Comparison of ENCODE assay signal across 17 cellular contexts in genomic region chr5:4580772-4581171, GRCh38.
"Had no signal": no experiment of that assay in that cellular context is flagged by ENCODE, and none has a peak within 500 bp of the region (broad histone marks: within the 10 kb centered on the region; RNA-seq: fewer than 3 reads in every experiment).

No MANE protein-coding gene starts in this region.

- H3K4me1 Mint-ChIP-seq: endodermal cell, nephron had no signal

- H3K27ac Mint-ChIP-seq: endodermal cell, nephron had no signal

- DNase-seq: dermis blood vessel endothelial cell; effector CD4-positive, alpha-beta T cell; endodermal cell; erythroblast; foreskin keratinocyte; left colon; left ventricle myocardium superior; mesenchymal stem cell; midbrain; posterior cingulate gyrus; small intestine; stimulated activated CD4-positive, alpha-beta T cell treated with anti-CD3 and anti-CD28 coated beads, Interleukin-12 subunit alpha, Interleukin-12 subunit beta, amount 100 ng/mL, for 4 hours; stimulated activated naive CD4-positive, alpha-beta T cell; thyroid gland had no signal

- H3K4me3 Mint-ChIP-seq: endodermal cell, nephron had no signal

- ATAC-seq: foreskin keratinocyte, left colon, left ventricle myocardium superior had no signal

- H3K9me3 Mint-ChIP-seq: endodermal cell had no signal

- FAIRE-seq: colon, endothelial cell of umbilical vein, small intestine had no signal
